Comparison of ENCODE assay signal across 14 cellular contexts in the genomic region with DNA sequence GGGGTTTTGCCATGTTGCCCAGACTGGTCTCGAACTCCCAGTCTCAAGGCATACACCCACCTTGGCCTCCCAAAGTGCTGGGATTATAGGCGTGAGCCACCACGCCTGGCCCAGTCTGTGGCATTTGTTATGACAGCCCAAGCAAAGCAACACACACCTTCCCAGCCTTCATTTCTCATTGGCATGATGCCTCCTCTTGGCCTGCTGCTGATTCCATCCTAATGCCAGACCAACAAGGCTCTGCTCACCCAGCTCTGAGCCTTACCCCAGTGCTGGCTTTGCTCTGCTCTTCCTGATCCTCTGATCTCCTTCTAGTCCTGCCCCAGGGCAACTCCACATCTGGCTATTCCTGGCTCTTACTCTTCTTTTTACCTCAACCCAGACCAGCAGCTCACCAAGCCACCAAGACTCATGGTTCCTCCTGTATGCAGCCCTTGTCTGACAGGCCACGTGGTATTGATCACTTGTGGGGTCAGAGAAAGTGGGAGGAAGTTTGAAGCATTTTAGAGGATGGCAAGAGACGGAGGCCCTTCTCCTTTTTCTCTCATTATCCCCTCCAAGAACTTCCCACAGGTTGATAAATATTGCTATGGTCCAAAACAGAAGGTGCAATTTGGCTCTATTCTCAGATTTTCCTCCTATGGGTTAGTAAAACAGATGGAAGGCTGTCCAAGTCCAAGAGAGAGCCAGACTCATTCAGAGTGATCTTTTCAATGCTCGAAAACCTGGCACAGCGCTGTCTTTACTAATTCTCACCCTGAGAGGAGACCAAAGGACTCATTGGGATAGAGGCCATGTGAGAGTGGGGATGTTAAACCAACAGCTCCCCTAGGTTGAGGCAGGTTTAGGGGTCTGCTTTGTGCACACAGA. TPM values are rescaled to one million over a fixed set of nuclear protein-coding genes. Genes with fewer than 3 reads are reported as not detected.
DNase-seq lines count a peak whose midpoint lies in the region; ATAC-seq and TF ChIP-seq lines count a peak whose summit lies in the region.
"Had no signal": no experiment of that assay in that cellular context is flagged by ENCODE, and none has a peak within 500 bp of the region (broad histone marks: within the 10 kb centered on the region; RNA-seq: fewer than 3 reads in every experiment).

No MANE protein-coding gene starts in this region.

- no peaks in the 10 kb centered on the region for H3K27me3 Mint-ChIP-seq in CD14-positive monocyte (ENCODE audit: low read depth in 3 of 3)
- no peaks in the 10 kb centered on the region for H3K27me3 Mint-ChIP-seq in activated T-cell treated with anti-CD3 and anti-CD28 coated beads, Interleukin-2, amount 50 U/mL, for 24 hours
- H3K27me3 Mint-ChIP-seq: CD4-positive, alpha-beta T cell had no signal

- DNase-seq in CD14-positive monocyte (ENCODE audit: low spot score) (no peak), MV-4-11 (lab: John Stamatoyannopoulos, UW) (peak; percentile 66), dorsolateral prefrontal cortex (peak in 1 of 10 donors; percentile 74), H4 (ENCODE audit: low spot score) (no peak), foreskin fibroblast (no peak)
- no peak for DNase-seq in activated T-cell treated with anti-CD3 and anti-CD28 coated beads, Interleukin-2, amount 50 U/mL, for 24 hours
- DNase-seq: activated T-cell treated with anti-CD3 and anti-CD28 coated beads, Interleukin-2, amount 50 U/mL, for 1 hour; CD4-positive, alpha-beta T cell; kidney; NCI-H2029 treated with DMSO at 0.1 percent for 48 hours; PC-9 had no signal

- no peak for TF ChIP-seq CTCF in CD14-positive monocyte (IDR thresholded peaks at IDR 0.05)
- TF ChIP-seq CTCF in dorsolateral prefrontal cortex (IDR thresholded peaks at IDR 0.05 in 54 of 56, conservative IDR thresholded peaks at IDR 0.05 in 2 of 56; ENCODE audit: low read depth in 1 of 56, partially characterized antibody in 56 of 56) = no peak
- no peak for TF ChIP-seq CTCF in foreskin fibroblast (IDR thresholded peaks at IDR 0.05; ENCODE audit: low read depth, low read length)

- peak overlapping the region; percentile 96 to 99 (median 97) for H3K27ac Mint-ChIP-seq in CD14-positive monocyte
- H3K27ac Mint-ChIP-seq in activated T-cell treated with anti-CD3 and anti-CD28 coated beads, Interleukin-2, amount 50 U/mL, for 24 hours = no peak overlapping the region
- H3K27ac Mint-ChIP-seq: CD4-positive, alpha-beta T cell had no signal

- peak overlapping the region in 30 of 59 donors; percentile 3 to 71 (median 40) for H3K27ac ChIP-seq in dorsolateral prefrontal cortex
- H3K27ac ChIP-seq: PC-9 had no signal

- H3K9me3 Mint-ChIP-seq in CD14-positive monocyte = peaks cover 0 to 6% (median 3%) of the 10 kb centered on the region in 7 donors
- peaks cover 17% of the 10 kb centered on the region for H3K9me3 Mint-ChIP-seq in activated T-cell treated with anti-CD3 and anti-CD28 coated beads, Interleukin-2, amount 50 U/mL, for 24 hours

- peaks cover 16 to 29% of the 10 kb centered on the region in 2 donors for H3K36me3 Mint-ChIP-seq in CD14-positive monocyte
- no peaks in the 10 kb centered on the region for H3K36me3 Mint-ChIP-seq in activated T-cell treated with anti-CD3 and anti-CD28 coated beads, Interleukin-2, amount 50 U/mL, for 24 hours (ENCODE audit: low read depth)

- intact Hi-C loops in CD14-positive monocyte (cut with micrococcal nuclease) = no loop called here
- intact Hi-C loops in dorsolateral prefrontal cortex (cut with DNase I) = no loop called here

- H3K4me3 ChIP-seq in dorsolateral prefrontal cortex (peak overlapping the region in 8 of 59 donors; percentile 9 to 33 (median 14)), foreskin fibroblast (ENCODE audit: low read depth in 1 of 2, low read length in 2 of 2) (no peak overlapping the region)
- H3K4me3 ChIP-seq: PC-9 had no signal

- H3K4me1 Mint-ChIP-seq in CD14-positive monocyte = peaks cover 88% of the 10 kb centered on the region
- H3K4me1 Mint-ChIP-seq in activated T-cell treated with anti-CD3 and anti-CD28 coated beads, Interleukin-2, amount 50 U/mL, for 24 hours (ENCODE audit: low read depth) = peaks cover 31% of the 10 kb centered on the region

- no peaks in the 10 kb centered on the region for H3K27me3 ChIP-seq in dorsolateral prefrontal cortex

- peak overlapping the region; percentile 59 to 91 for H3K4me3 Mint-ChIP-seq in CD14-positive monocyte
- no peak overlapping the region for H3K4me3 Mint-ChIP-seq in activated T-cell treated with anti-CD3 and anti-CD28 coated beads, Interleukin-2, amount 50 U/mL, for 24 hours
- H3K4me3 Mint-ChIP-seq: CD4-positive, alpha-beta T cell had no signal

- ATAC-seq in GM18907 (IDR thresholded peaks at IDR 0.05; ENCODE audit: unreplicated experiment) = peak; percentile 35
- no peak for ATAC-seq in GM21825 (IDR thresholded peaks at IDR 0.05; ENCODE audit: unreplicated experiment)

RNA-seq across cellular contexts. Expression of gene CD180, which starts 1.0 kb away (rescaled TPM):
- polyA plus RNA-seq in CD14-positive monocyte = 10 to 100 TPM; 11.7 to 22.0 TPM
- total RNA-seq in dorsolateral prefrontal cortex = 1 to 10 TPM in 35 of 120 experiments, under 1 TPM in 84, not detected in 1; 0.16 to 3.3 (median 0.61) TPM
- total RNA-seq in H4 (2014; rRNA removed; shearing (Covaris generic)) = not detected in 2 replicates
- total RNA-seq: bronchial epithelial cell, PC-9 had no signal
